Comparison of ENCODE assay signal across 9 cellular contexts in the genomic region with DNA sequence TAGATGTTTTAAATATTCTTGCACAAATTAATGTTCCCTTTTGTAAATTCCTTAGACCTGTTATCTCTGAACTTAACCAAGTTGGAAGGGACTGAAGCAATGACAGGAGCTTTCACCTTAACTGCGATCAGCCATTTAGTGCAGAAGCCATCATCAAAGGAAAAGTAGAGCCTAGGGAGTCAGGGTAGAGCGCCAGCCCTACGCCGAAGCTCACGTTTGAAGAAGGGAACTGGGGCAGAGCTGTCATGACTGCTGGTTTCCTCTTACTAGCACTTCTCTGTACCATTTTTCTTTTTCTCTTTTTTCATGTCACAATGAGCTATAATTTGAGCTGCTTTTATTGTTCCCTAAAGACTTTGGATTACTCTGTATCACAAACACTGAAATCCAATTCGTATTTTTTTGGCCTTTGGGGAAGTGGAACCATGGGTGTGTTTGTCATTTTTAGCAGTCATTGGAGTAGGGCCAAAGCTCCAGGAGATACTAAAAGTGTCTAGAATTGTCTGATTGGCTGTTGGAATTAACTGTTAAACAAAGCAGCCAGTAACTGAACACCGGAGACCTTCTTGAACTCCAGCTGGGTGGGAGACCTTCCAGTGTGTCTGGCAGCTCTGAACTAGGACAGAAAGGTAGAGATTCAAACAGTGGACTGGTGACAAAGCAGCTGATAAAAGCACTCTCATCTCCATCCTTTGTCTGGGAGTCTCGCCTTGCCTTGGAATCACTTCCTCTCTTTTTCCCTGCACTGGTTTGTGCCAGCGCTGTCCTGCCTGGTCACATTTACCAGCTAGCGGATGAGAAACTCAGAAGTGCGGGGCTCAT. TPM values are rescaled to one million over a fixed set of nuclear protein-coding genes. Genes with fewer than 3 reads are reported as not detected.
DNase-seq lines count a peak whose midpoint lies in the region; ATAC-seq, FAIRE-seq and TF ChIP-seq lines count a peak whose summit lies in the region.
"Had no signal": no experiment of that assay in that cellular context is flagged by ENCODE, and none has a peak within 500 bp of the region (broad histone marks: within the 10 kb centered on the region; RNA-seq: fewer than 3 reads in every experiment).

No MANE protein-coding gene starts in this region.

- no peak for TF ChIP-seq CTCF in D721Med (IDR thresholded peaks at IDR 0.05; ENCODE audit: insufficient read depth, missing control alignments)

- FAIRE-seq in D721Med (lab: Jason Lieb, UNC), result no peak
- FAIRE-seq: keratinocyte had no signal

- H3K27me3 Mint-ChIP-seq in central memory CD8-positive, alpha-beta T cell, result no peaks in the 10 kb centered on the region
- H3K27me3 Mint-ChIP-seq in naive thymus-derived CD8-positive, alpha-beta T cell, result no peaks in the 10 kb centered on the region

- H3K4me1 Mint-ChIP-seq in central memory CD8-positive, alpha-beta T cell, result peaks cover 49% of the 10 kb centered on the region
- H3K4me1 Mint-ChIP-seq in naive thymus-derived CD8-positive, alpha-beta T cell, result peaks cover 25 to 74% (median 60%) of the 10 kb centered on the region in 4 donors

- CTCF ChIA-PET in HEK293T (lab: Yijun Ruan, JAX), result interaction anchor here (0.7 kb wide), 1 partner anchor 9 kb away, joined by 3 read pairs; the partner anchor contains the start of genes MPHOSPH9 and MTRFR

- DNase-seq in DMS79 (lab: John Stamatoyannopoulos, UW) (peak; percentile 42), NCI-H2081 (lab: John Stamatoyannopoulos, UW) (peak; percentile 67 to 90), D721Med (ENCODE audit: insufficient read length, low spot score) (no peak), HEK293T (ENCODE audit: extremely low spot score) (no peak)
- no peak for DNase-seq in central memory CD8-positive, alpha-beta T cell (ENCODE audit: low spot score in 2 of 2)
- DNase-seq in naive thymus-derived CD8-positive, alpha-beta T cell, result peak in 3 of 10 donors; percentile 13 to 49 (median 38)

- H3K4me3 Mint-ChIP-seq in central memory CD8-positive, alpha-beta T cell, result no peak overlapping the region
- peak overlapping the region; percentile 16 to 73 (median 61) for H3K4me3 Mint-ChIP-seq in naive thymus-derived CD8-positive, alpha-beta T cell

- H3K36me3 Mint-ChIP-seq in central memory CD8-positive, alpha-beta T cell (ENCODE audit: insufficient read depth), result peaks cover 26% of the 10 kb centered on the region
- peaks cover 0 to 51% (median 5%) of the 10 kb centered on the region in 3 donors for H3K36me3 Mint-ChIP-seq in naive thymus-derived CD8-positive, alpha-beta T cell

- no peaks in the 10 kb centered on the region for H3K9me3 Mint-ChIP-seq in central memory CD8-positive, alpha-beta T cell
- H3K9me3 Mint-ChIP-seq in naive thymus-derived CD8-positive, alpha-beta T cell, result no peaks in the 10 kb centered on the region

- H3K27ac Mint-ChIP-seq in central memory CD8-positive, alpha-beta T cell (ENCODE audit: low read depth), result peak overlapping the region; percentile 53
- H3K27ac Mint-ChIP-seq in naive thymus-derived CD8-positive, alpha-beta T cell, result peak overlapping the region; percentile 77 to 93 (median 88)

- POLR2A ChIA-PET in naive thymus-derived CD8-positive, alpha-beta T cell (lab: Charles Lee), result interaction anchor here (0.7 to 4.4 kb wide), 4 partner anchors 10 to 31 kb away, joined by 3 to 41 read pairs (median 5); partner anchors contain the start of genes MPHOSPH9 and MTRFR
- POLR2A ChIA-PET in HEK293T (lab: Yijun Ruan, JAX), result interaction anchor here (0.7 to 4.4 kb wide), 3 partner anchors 9 to 342 kb away, joined by 3 to 55 read pairs (median 4); partner anchors contain the start of genes MPHOSPH9, MTRFR and TMED2

- ATAC-seq in central memory CD8-positive, alpha-beta T cell (replicated peaks; ENCODE audit: extremely low read depth, poor library complexity, severe bottlenecking), result no peak
- ATAC-seq in naive thymus-derived CD8-positive, alpha-beta T cell, result peak; percentile 76 to 83
- ATAC-seq in GM21786 (IDR thresholded peaks at IDR 0.05; ENCODE audit: unreplicated experiment), result no peak
- no peak for ATAC-seq in GM18858 (IDR thresholded peaks at IDR 0.05; ENCODE audit: unreplicated experiment)

TF ChIP-seq in HEK293T, 16 proteins besides CTCF, POLR2A, EP300 and RAD21:
- no peak for TF ChIP-seq L3MBTL2 (conservative IDR thresholded peaks at IDR 0.05)
- TF ChIP-seq FOXK2 (IDR thresholded peaks at IDR 0.05), result no peak
- TF ChIP-seq FOXM1 (IDR thresholded peaks at IDR 0.05; ENCODE audit: borderline replicate concordance), result no peak
- TF ChIP-seq HDGF (IDR thresholded peaks at IDR 0.05; ENCODE audit: borderline replicate concordance), result no peak
- TF ChIP-seq, protein P1, sequence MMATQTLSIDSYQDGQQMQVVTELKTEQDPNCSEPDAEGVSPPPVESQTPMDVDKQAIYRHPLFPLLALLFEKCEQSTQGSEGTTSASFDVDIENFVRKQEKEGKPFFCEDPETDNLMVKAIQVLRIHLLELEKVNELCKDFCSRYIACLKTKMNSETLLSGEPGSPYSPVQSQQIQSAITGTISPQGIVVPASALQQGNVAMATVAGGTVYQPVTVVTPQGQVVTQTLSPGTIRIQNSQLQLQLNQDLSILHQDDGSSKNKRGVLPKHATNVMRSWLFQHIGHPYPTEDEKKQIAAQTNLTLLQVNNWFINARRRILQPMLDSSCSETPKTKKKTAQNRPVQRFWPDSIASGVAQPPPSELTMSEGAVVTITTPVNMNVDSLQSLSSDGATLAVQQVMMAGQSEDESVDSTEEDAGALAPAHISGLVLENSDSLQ (IDR thresholded peaks at IDR 0.05), result no peak
- TF ChIP-seq ZNF384 (IDR thresholded peaks at IDR 0.05), result no peak
- no peak for TF ChIP-seq ARNT (IDR thresholded peaks at IDR 0.05)
- TF ChIP-seq SUZ12 (IDR thresholded peaks at IDR 0.05), result no peak

RNA-seq across cellular contexts. Expression of gene MTRFR, which starts 9.1 kb away (rescaled TPM):
- total RNA-seq in naive thymus-derived CD8-positive, alpha-beta T cell, result 10 to 100 TPM; 61.0 to 62.0 TPM
- 10 to 100 TPM; 45.2 to 63.6 (median 56.5) TPM for polyA plus RNA-seq in naive thymus-derived CD8-positive, alpha-beta T cell

RNA-seq across cellular contexts. Expression of gene MPHOSPH9, which starts 9.4 kb away (rescaled TPM):
- 10 to 100 TPM; 81.1 to 81.8 TPM for total RNA-seq in naive thymus-derived CD8-positive, alpha-beta T cell
- polyA plus RNA-seq in naive thymus-derived CD8-positive, alpha-beta T cell, result 10 to 100 TPM; 33.9 to 53.4 (median 44.8) TPM

RNA-seq across cellular contexts. Expression of gene CDK2AP1, which starts 29.4 kb away (rescaled TPM):
- total RNA-seq in naive thymus-derived CD8-positive, alpha-beta T cell, result 1 to 10 TPM; 7.4 to 7.8 TPM
- 1 to 10 TPM; 2.0 to 6.4 (median 5.4) TPM for polyA plus RNA-seq in naive thymus-derived CD8-positive, alpha-beta T cell

Comparison
In these comparisons a context has a peak if more than half of its experiments do, and no peak if none do; other contexts are left out.
1. DNase-seq: peak in DMS79 (single experiment) and NCI-H2081 (2 of 2); none in central memory CD8-positive, alpha-beta T cell (0 of 2), D721Med (single experiment) and HEK293T (single experiment).
2. ATAC-seq: peak in naive thymus-derived CD8-positive, alpha-beta T cell (2 of 2); none in central memory CD8-positive, alpha-beta T cell (single experiment), GM21786 (single experiment) and GM18858 (single experiment).